In the genomic region with DNA sequence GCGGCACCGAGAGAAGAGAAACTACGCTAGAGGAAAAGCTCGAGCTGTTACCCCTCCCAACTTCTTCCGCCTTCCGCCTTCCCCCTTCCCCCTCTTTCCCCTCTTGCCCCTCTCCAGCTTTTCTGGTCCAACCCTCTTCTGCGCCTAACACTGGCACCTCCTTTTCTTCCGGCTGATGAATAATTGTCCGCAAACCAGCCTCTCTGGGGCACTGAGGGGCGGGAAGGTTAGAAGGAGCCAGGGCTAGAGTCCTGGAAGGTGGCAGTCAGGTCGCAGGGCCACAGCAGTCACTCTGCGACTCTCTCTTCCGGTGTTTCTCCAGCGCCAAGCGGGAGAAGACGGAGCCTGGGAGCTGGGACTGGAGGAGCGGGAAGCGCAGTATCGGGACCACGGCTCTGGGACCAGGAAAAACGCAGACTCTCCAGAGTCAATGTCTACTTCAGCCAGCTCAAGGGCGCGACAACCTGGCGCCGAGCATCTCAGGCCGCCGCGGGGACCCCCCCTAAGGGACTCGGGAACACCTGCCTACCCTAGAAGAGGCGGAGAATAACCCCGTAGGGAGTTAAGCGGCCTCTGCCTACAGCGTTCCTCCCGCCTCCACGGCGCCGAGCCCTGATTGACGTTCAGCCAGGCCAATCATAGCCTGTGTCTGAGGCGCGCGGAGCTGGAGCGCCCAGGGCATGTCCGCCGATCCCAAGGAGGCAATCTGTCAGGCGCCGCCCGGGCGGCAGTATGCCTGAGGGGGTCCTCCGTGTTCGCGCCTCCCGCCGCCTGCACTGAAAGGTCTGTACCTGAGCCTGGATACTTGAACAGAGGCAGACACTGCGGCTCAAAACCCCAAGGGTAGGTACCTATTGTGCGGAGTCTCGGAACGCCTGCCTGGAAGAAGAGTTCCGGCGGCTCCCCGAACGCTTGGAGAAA, we compare ENCODE assay signal across 8 cellular contexts. TPM values are rescaled to one million over a fixed set of nuclear protein-coding genes. Genes with fewer than 3 reads are reported as not detected.
DNase-seq lines count a peak whose midpoint lies in the region; ATAC-seq and TF ChIP-seq lines count a peak whose summit lies in the region.

No MANE protein-coding gene starts in this region.

- H3K27me3 Mint-ChIP-seq in CD4-positive, CD25-positive, alpha-beta regulatory T cell, result peaks cover 4% of the 10 kb centered on the region
- no peaks in the 10 kb centered on the region for H3K27me3 Mint-ChIP-seq in activated CD4-positive, alpha-beta memory T cell treated with anti-CD3 and anti-CD28 coated beads for 36 hours

- no peaks in the 10 kb centered on the region for H3K9me3 ChIP-seq in CD4-positive, CD25-positive, alpha-beta regulatory T cell (ENCODE audit: control insufficient read depth in 2 of 2, low read length in 2 of 2)
- no peaks in the 10 kb centered on the region for H3K9me3 ChIP-seq in lower lobe of right lung

- H3K9me3 Mint-ChIP-seq in CD4-positive, CD25-positive, alpha-beta regulatory T cell, result peaks cover 0 to 1% (median 0%) of the 10 kb centered on the region in 7 donors
- H3K9me3 Mint-ChIP-seq in activated CD4-positive, alpha-beta memory T cell treated with anti-CD3 and anti-CD28 coated beads for 36 hours, result no peaks in the 10 kb centered on the region

- H3K4me1 ChIP-seq in CD4-positive, CD25-positive, alpha-beta regulatory T cell (ENCODE audit: control insufficient read depth, insufficient read depth, low read length, poor library complexity, severe bottlenecking), result peaks cover 20% of the 10 kb centered on the region
- peaks cover 22% of the 10 kb centered on the region for H3K4me1 ChIP-seq in lower lobe of right lung

- CTCF ChIA-PET in activated CD4-positive, alpha-beta memory T cell treated with anti-CD3 and anti-CD28 coated beads for 36 hours (lab: Charles Lee), result interaction anchor here (0.6 to 5.7 kb wide), 18 partner anchors 9 to 699 kb away, joined by 3 to 57 read pairs (median 4); a partner anchor contains a TSS

- H3K27ac ChIP-seq in CD4-positive, CD25-positive, alpha-beta regulatory T cell (ENCODE audit: insufficient read depth, low read length, poor library complexity, severe bottlenecking), result peak overlapping the region; percentile 82
- H3K27ac ChIP-seq in lower lobe of right lung, result peak overlapping the region; percentile 94

- peak overlapping the region; percentile 91 for H3K4me3 ChIP-seq in CD4-positive, CD25-positive, alpha-beta regulatory T cell (ENCODE audit: low read depth, low read length)
- H3K4me3 ChIP-seq in lower lobe of right lung, result peak overlapping the region; percentile 87

- intact Hi-C loops in activated CD4-positive, alpha-beta memory T cell treated with anti-CD3 and anti-CD28 coated beads for 36 hours (cut with micrococcal nuclease), result loop anchor here (2.0 to 5.0 kb wide), 2 partner anchors 48 to 58 kb away; a partner anchor contains a TSS
- intact Hi-C loops in lower lobe of right lung (cut with DNase I), result no loop called here

- POLR2A ChIA-PET in activated CD4-positive, alpha-beta memory T cell treated with anti-CD3 and anti-CD28 coated beads for 36 hours (lab: Charles Lee), result interaction anchor here (0.6 to 3.3 kb wide), 15 partner anchors 10 to 379 kb away, joined by 3 to 43 read pairs (median 4); a partner anchor contains a TSS

- peak overlapping the region; percentile 93 to 99 (median 98) for H3K4me3 Mint-ChIP-seq in CD4-positive, CD25-positive, alpha-beta regulatory T cell
- peak overlapping the region; percentile 98 for H3K4me3 Mint-ChIP-seq in activated CD4-positive, alpha-beta memory T cell treated with anti-CD3 and anti-CD28 coated beads for 36 hours

- DNase-seq in CD4-positive, CD25-positive, alpha-beta regulatory T cell, result peak; percentile 90 to 96 (median 91)
- DNase-seq in NCI-H774 (lab: John Stamatoyannopoulos, UW), result peak; percentile 96
- peak; percentile 97 for DNase-seq in activated CD4-positive, alpha-beta memory T cell treated with anti-CD3 and anti-CD28 coated beads for 36 hours
- peak; percentile 97 for DNase-seq in ecto neural progenitor cell (ENCODE audit: low spot score)
- peak; percentile 94 for DNase-seq in lower lobe of right lung
- peak; percentile 78 to 96 (median 92) for DNase-seq in stimulated activated CD4-positive, alpha-beta T cell treated with anti-CD3 and anti-CD28 coated beads, TNF-alpha, amount 100 ng/mL, for 1 hour (ENCODE audit: low read depth in 3 of 3, low spot score in 1 of 3)

- H3K27me3 ChIP-seq in CD4-positive, CD25-positive, alpha-beta regulatory T cell (ENCODE audit: control insufficient read depth, insufficient read depth, low read length), result no peaks in the 10 kb centered on the region
- H3K27me3 ChIP-seq in lower lobe of right lung (ENCODE audit: low read depth), result no peaks in the 10 kb centered on the region

- TF ChIP-seq CTCF in lower lobe of right lung (IDR thresholded peaks at IDR 0.05), result no peak

- no peaks in the 10 kb centered on the region for H3K36me3 ChIP-seq in CD4-positive, CD25-positive, alpha-beta regulatory T cell (ENCODE audit: control insufficient read depth, insufficient read depth, low read length)
- no peaks in the 10 kb centered on the region for H3K36me3 ChIP-seq in lower lobe of right lung

- ATAC-seq in CD4-positive, CD25-positive, alpha-beta regulatory T cell (ENCODE audit: low read depth in 2 of 2), result peak; percentile 98
- ATAC-seq in GM19438 (IDR thresholded peaks at IDR 0.05; ENCODE audit: low read depth, unreplicated experiment) (peak; percentile 91), HG03571 (IDR thresholded peaks at IDR 0.05; ENCODE audit: unreplicated experiment) (peak; percentile 91), lower lobe of right lung (peak; percentile 100)

- peaks cover 9 to 49% (median 35%) of the 10 kb centered on the region in 4 donors for H3K4me1 Mint-ChIP-seq in CD4-positive, CD25-positive, alpha-beta regulatory T cell
- H3K4me1 Mint-ChIP-seq in activated CD4-positive, alpha-beta memory T cell treated with anti-CD3 and anti-CD28 coated beads for 36 hours (ENCODE audit: low read depth), result peaks cover 35% of the 10 kb centered on the region

- H3K36me3 Mint-ChIP-seq in CD4-positive, CD25-positive, alpha-beta regulatory T cell, result no peaks in the 10 kb centered on the region
- H3K36me3 Mint-ChIP-seq in activated CD4-positive, alpha-beta memory T cell treated with anti-CD3 and anti-CD28 coated beads for 36 hours, result peaks cover 5% of the 10 kb centered on the region

- H3K27ac Mint-ChIP-seq in CD4-positive, CD25-positive, alpha-beta regulatory T cell, result peak overlapping the region; percentile 95 to 96 (median 96)
- peak overlapping the region; percentile 94 for H3K27ac Mint-ChIP-seq in activated CD4-positive, alpha-beta memory T cell treated with anti-CD3 and anti-CD28 coated beads for 36 hours

RNA-seq across cellular contexts. Expression of a gene that starts 40.4 kb away (rescaled TPM):
- 148 TPM for total RNA-seq in CD4-positive, CD25-positive, alpha-beta regulatory T cell
- polyA plus RNA-seq in CD4-positive, CD25-positive, alpha-beta regulatory T cell, result 100 to 1,000 TPM; 503 to 896 (median 615) TPM
- 100 to 1,000 TPM; 296 to 302 TPM for total RNA-seq in activated CD4-positive, alpha-beta memory T cell treated with anti-CD3 and anti-CD28 coated beads for 36 hours
- total RNA-seq in lower lobe of right lung, result 74.5 TPM

RNA-seq across cellular contexts. Expression of a gene that starts 40.8 kb away (rescaled TPM):
- 220 TPM for total RNA-seq in CD4-positive, CD25-positive, alpha-beta regulatory T cell
- polyA plus RNA-seq in CD4-positive, CD25-positive, alpha-beta regulatory T cell, result 100 to 1,000 TPM; 386 to 477 (median 440) TPM
- 100 to 1,000 TPM; 245 to 258 TPM for total RNA-seq in activated CD4-positive, alpha-beta memory T cell treated with anti-CD3 and anti-CD28 coated beads for 36 hours
- total RNA-seq in lower lobe of right lung, result 63.9 TPM

RNA-seq across cellular contexts. Expression of a gene that starts 46.5 kb away (rescaled TPM):
- total RNA-seq in CD4-positive, CD25-positive, alpha-beta regulatory T cell, result 17.6 TPM
- polyA plus RNA-seq in CD4-positive, CD25-positive, alpha-beta regulatory T cell, result 10 to 100 TPM; 12.8 to 44.2 (median 32.4) TPM
- total RNA-seq in activated CD4-positive, alpha-beta memory T cell treated with anti-CD3 and anti-CD28 coated beads for 36 hours, result 1 to 10 TPM; 1.6 to 1.9 TPM
- 208 TPM for total RNA-seq in lower lobe of right lung

RNA-seq across cellular contexts. Expression of a gene that starts 50.5 kb away (rescaled TPM):
- total RNA-seq in CD4-positive, CD25-positive, alpha-beta regulatory T cell, result 185 TPM
- 100 to 1,000 TPM; 462 to 803 (median 547) TPM for polyA plus RNA-seq in CD4-positive, CD25-positive, alpha-beta regulatory T cell
- 100 to 1,000 TPM; 350 to 370 TPM for total RNA-seq in activated CD4-positive, alpha-beta memory T cell treated with anti-CD3 and anti-CD28 coated beads for 36 hours
- total RNA-seq in lower lobe of right lung, result 103 TPM

RNA-seq across cellular contexts. Expression of a gene that starts 55.8 kb away (rescaled TPM):
- 165 TPM for total RNA-seq in CD4-positive, CD25-positive, alpha-beta regulatory T cell
- polyA plus RNA-seq in CD4-positive, CD25-positive, alpha-beta regulatory T cell, result 10 to 100 TPM in 3 of 4 donors, 1 to 10 TPM in 1; 7.2 to 56.3 (median 31.9) TPM
- 100 to 1,000 TPM; 134 to 143 TPM for total RNA-seq in activated CD4-positive, alpha-beta memory T cell treated with anti-CD3 and anti-CD28 coated beads for 36 hours
- 81.8 TPM for total RNA-seq in lower lobe of right lung

Comparison
In these comparisons a context has a peak if more than half of its experiments do, and no peak if none do; other contexts are left out.
1. Peak in every context shown above with its lines: DNase-seq, ATAC-seq, H3K4me3 ChIP-seq and H3K27ac ChIP-seq.
2. RNA of a gene that starts 46.5 kb away (total RNA-seq): 208 TPM in lower lobe of right lung (single experiment); 17.6 TPM in CD4-positive, CD25-positive, alpha-beta regulatory T cell (single experiment) and 1.6 to 1.9 TPM in activated CD4-positive, alpha-beta memory T cell treated with anti-CD3 and anti-CD28 coated beads for 36 hours; every median in the first group is over 10 times any median in the second.